8 cellular contexts compared by ENCODE assay signal in genomic region chr12:109098142-109098652, GRCh38. TPM values are rescaled to one million over a fixed set of nuclear protein-coding genes. Genes with fewer than 3 reads are reported as not detected.
A peak's percentile ranks its signal among the peaks of the same experiment; 100 is the strongest.
DNase-seq lines count a peak whose midpoint lies in the region; ATAC-seq, FAIRE-seq and TF ChIP-seq lines count a peak whose summit lies in the region.

No MANE protein-coding gene starts in this region.

- H3K4me2 ChIP-seq in GM12878 (ENCODE audit: control insufficient read depth, insufficient read depth) = peak overlapping the region; percentile 84

- H3K4me1 ChIP-seq in GM12878 (ENCODE audit: control insufficient read depth, insufficient read depth, low read length) = peaks cover 4% of the 10 kb centered on the region

- H3K27ac ChIP-seq in GM12878 (ENCODE audit: control insufficient read depth, insufficient read depth) = peak overlapping the region; percentile 30

- TF ChIP-seq RAD21 in GM12878 (IDR thresholded peaks at IDR 0.05; ENCODE audit: insufficient read depth, low read depth, low read length) = no peak

- TF ChIP-seq CTCF in GM12878 (IDR thresholded peaks at IDR 0.05 in 2 of 3, conservative IDR thresholded peaks at IDR 0.05 in 1 of 3; ENCODE audit: control insufficient read depth in 2 of 3, extremely low read depth in 1 of 3, insufficient read depth in 1 of 3, low read depth in 3 of 3, low read length in 3 of 3) = no peak

- RAD21 ChIA-PET in GM12878 (lab: Charles Lee; ENCODE audit: unreplicated experiment) = interaction anchor here (1.1 kb wide), 1 partner anchor 271 kb away, joined by 3 read pairs; no protein-coding TSS in a partner anchor

- H2AFZ ChIP-seq in GM12878 (ENCODE audit: control insufficient read depth, low read depth, low read length) = peak overlapping the region; percentile 86

- H3K79me2 ChIP-seq in GM12878 (ENCODE audit: control insufficient read depth, insufficient read depth, low read length) = peaks cover 15% of the 10 kb centered on the region

- peak overlapping the region; percentile 78 for H3K9ac ChIP-seq in GM12878 (ENCODE audit: control insufficient read depth, insufficient read depth, low read length)

- H4K20me1 ChIP-seq in GM12878 (ENCODE audit: control insufficient read depth, insufficient read depth) = no peaks in the 10 kb centered on the region

- TSS peak; percentile 67 for BruUV-seq in GM12878 (replicated peaks; lab: Mats Ljungman, UMichigan)

- TF ChIP-seq POLR2A in GM12878 (IDR thresholded peaks at IDR 0.05; ENCODE audit: low read depth, low read length) = no peak

- H3K9me3 ChIP-seq in GM12878 (replicated peaks; ENCODE audit: control insufficient read depth, insufficient read depth, low read length) = no peaks in the 10 kb centered on the region

- no peak for TF ChIP-seq EP300 in GM12878 (IDR thresholded peaks at IDR 0.05; ENCODE audit: borderline replicate concordance in 1 of 2, control insufficient read depth in 1 of 2, low read depth in 2 of 2, low read length in 2 of 2)

- CTCF ChIA-PET in GM12878 (lab: Yijun Ruan, JAX) = interaction anchor here (1.1 to 3.5 kb wide), 3 partner anchors 14 to 586 kb away, joined by 3 to 19 read pairs (median 3); no protein-coding TSS in a partner anchor

- peak; percentile 41 for ATAC-seq in GM21723 (IDR thresholded peaks at IDR 0.05; ENCODE audit: unreplicated experiment)
- ATAC-seq in GM12878 = peak; percentile 46
- peak; percentile 29 for ATAC-seq in stimulated activated effector memory CD8-positive, alpha-beta T cell treated with anti-CD3 and anti-CD28 coated beads, Interleukin-12 subunit alpha, Interleukin-12 subunit beta, amount 100 ng/mL, for 72 hours

- no peak for FAIRE-seq in GM12878 (lab: Jason Lieb, UNC)
- no peak for FAIRE-seq in urothelium cell line (lab: Jason Lieb, UNC)

- under 1% methylated on average over 36 of the region's 38 CpGs for WGBS in GM12878 (ENCODE audit: insufficient coverage, insufficient replicate concordance, low lambda C conversion rate, missing lambda C conversion rate)

- H3K4me3 ChIP-seq in GM08714 (ENCODE audit: low read length) (peak overlapping the region; percentile 87), GM12878 (peak overlapping the region; percentile 82)
- H3K4me3 ChIP-seq in Jurkat, Clone E6-1 (ENCODE audit: low read length) = peak overlapping the region; percentile 77

- DNase-seq in Jurkat, Clone E6-1 (ENCODE audit: low read depth, low spot score) = no peak
- DNase-seq in GM12878 (ENCODE audit: low read depth, low spot score) = no peak
- DNase-seq in iPS-NIHi11 (ENCODE audit: low spot score) = peak; percentile 77
- DNase-seq in stimulated activated effector memory CD8-positive, alpha-beta T cell treated with anti-CD3 and anti-CD28 coated beads, Interleukin-12 subunit alpha, Interleukin-12 subunit beta, amount 100 ng/mL, for 72 hours (ENCODE audit: low spot score in 2 of 2) = no peak
- no peak for DNase-seq in NCI-H2171 (lab: John Stamatoyannopoulos, UW)
- DNase-seq in urothelium cell line (ENCODE audit: low spot score) = no peak

- peak overlapping the region; percentile 94 for H3K27ac Mint-ChIP-seq in stimulated activated effector memory CD8-positive, alpha-beta T cell treated with anti-CD3 and anti-CD28 coated beads, Interleukin-12 subunit alpha, Interleukin-12 subunit beta, amount 100 ng/mL, for 72 hours

- H3K9me3 Mint-ChIP-seq in stimulated activated effector memory CD8-positive, alpha-beta T cell treated with anti-CD3 and anti-CD28 coated beads, Interleukin-12 subunit alpha, Interleukin-12 subunit beta, amount 100 ng/mL, for 72 hours = no peaks in the 10 kb centered on the region

- peaks cover 37% of the 10 kb centered on the region for H3K4me1 Mint-ChIP-seq in stimulated activated effector memory CD8-positive, alpha-beta T cell treated with anti-CD3 and anti-CD28 coated beads, Interleukin-12 subunit alpha, Interleukin-12 subunit beta, amount 100 ng/mL, for 72 hours

- peaks cover 64% of the 10 kb centered on the region for H3K36me3 Mint-ChIP-seq in stimulated activated effector memory CD8-positive, alpha-beta T cell treated with anti-CD3 and anti-CD28 coated beads, Interleukin-12 subunit alpha, Interleukin-12 subunit beta, amount 100 ng/mL, for 72 hours

- in situ Hi-C loops in GM12878 (cut with MboI) = loop anchor here (10.0 kb wide), 2 partner anchors 433 to 463 kb away; partner anchors contain the start of gene SELPLG

- peaks cover 3 to 5% of the 10 kb centered on the region in 2 experiments; a peak in 3 of 4 replicates for H3K36me3 ChIP-seq in GM12878 (ENCODE audit: control insufficient read depth in 2 of 2, insufficient read depth in 2 of 2, low read length in 1 of 2)

- intact Hi-C loops in GM12878 (cut with micrococcal nuclease; ENCODE audit: unreplicated experiment) = loop anchor here (10.0 kb wide), 1 partner anchor 463 kb away; the partner anchor contains the start of gene SELPLG

- H3K4me3 Mint-ChIP-seq in stimulated activated effector memory CD8-positive, alpha-beta T cell treated with anti-CD3 and anti-CD28 coated beads, Interleukin-12 subunit alpha, Interleukin-12 subunit beta, amount 100 ng/mL, for 72 hours = peak overlapping the region; percentile 82

- SMC1A ChIA-PET in GM12878 (lab: Charles Lee; ENCODE audit: uncharacterized antibody, unreplicated experiment) = interaction anchor here (0.6 to 1.2 kb wide), 3 partner anchors 13 to 147 kb away, joined by 3 to 4 read pairs (median 3); no protein-coding TSS in a partner anchor

- POLR2A ChIA-PET in GM12878 (lab: Charles Lee) = interaction anchor here (0.6 kb wide), 1 partner anchor 382 kb away, joined by 4 read pairs; no protein-coding TSS in a partner anchor

- H3K27me3 ChIP-seq in GM12878 (replicated peaks in 1 of 2; ENCODE audit: control insufficient read depth in 2 of 2, insufficient read depth in 2 of 2, low read length in 1 of 2) = no peaks in the 10 kb centered on the region

RNA-seq across cellular contexts. Expression of gene UNG, which starts 0.8 kb away (rescaled TPM):
- 102 TPM for polyA plus RNA-seq in Jurkat, Clone E6-1 (2012; ENCODE audit: insufficient read depth, insufficient read length)
- 11.8 and 12.6 TPM in 2 replicates for total RNA-seq in GM12878 (2013; cell fraction: nucleolus; rRNA removed)
- total RNA-seq in GM12878 (2014; rRNA removed) (31.4 and 34.6 TPM in 2 replicates), GM12878 (2014; rRNA removed; fragmentation: Illumina TruSeq; extraction: Trizol) (36.3 and 37.5 TPM in 2 replicates), GM12878 (2021) (62.8 and 63.4 TPM in 2 replicates)
- polyA plus RNA-seq in GM12878 (2011; ENCODE audit: low read depth) = 30.8 TPM
- polyA plus RNA-seq in GM12878 (2011; rRNA removed) (30.3 and 46.4 TPM in 2 replicates), GM12878 (2014; fragmentation: Illumina TruSeq; extraction: Trizol) (50.0 and 54.3 TPM in 2 replicates), GM12878 (2014; fragmentation: Nextera tagmentation; extraction: Ambion mirVana) (10 to 100 TPM in 1 of 2 experiments, 1 to 10 TPM in 1; 9.5 to 24.5 TPM), GM12878 (2014; rRNA removed) (52.8 and 59.8 TPM in 2 replicates), GM12878 (2016; fragmentation: Nextera tagmentation; extraction: Ambion mirVana) (10 to 100 TPM; 76.2 to 81.9 TPM)
- 37.2 and 38.3 TPM in 2 replicates for polyA plus RNA-seq in GM12878 (2011; cell fraction: cytosol; rRNA removed)
- polyA plus RNA-seq in GM12878 (2011; cell fraction: nucleus; rRNA removed) = 19.6 and 28.0 TPM in 2 replicates
- 32.6 and 34.4 TPM in 2 replicates for polyA plus RNA-seq in GM12878 (2012)
- polyA minus RNA-seq in GM12878 (2011; rRNA and poly(A)+ RNA removed) = 12.1 and 13.1 TPM in 2 replicates
- polyA minus RNA-seq in GM12878 (2011; cell fraction: cytosol; rRNA and poly(A)+ RNA removed) = 7.8 and 12.1 TPM in 2 replicates
- polyA minus RNA-seq in GM12878 (2011; cell fraction: nucleus; rRNA and poly(A)+ RNA removed) = 4.6 and 8.6 TPM in 2 replicates

RNA-seq across cellular contexts. Expression of gene ALKBH2, which starts 4.9 kb away (rescaled TPM):
- polyA plus RNA-seq in Jurkat, Clone E6-1 (2012; ENCODE audit: insufficient read depth, insufficient read length) = 82.9 TPM
- total RNA-seq in GM12878 (2013; cell fraction: nucleolus; rRNA removed) = 20.2 and 20.4 TPM in 2 replicates
- total RNA-seq in GM12878 (2014; rRNA removed) (40.3 and 40.4 TPM in 2 replicates), GM12878 (2014; rRNA removed; fragmentation: Illumina TruSeq; extraction: Trizol) (29.3 and 30.7 TPM in 2 replicates), GM12878 (2021) (26.4 and 28.9 TPM in 2 replicates)
- 22.2 TPM for polyA plus RNA-seq in GM12878 (2011; ENCODE audit: low read depth)
- polyA plus RNA-seq in GM12878 (2011; rRNA removed) (23.8 and 37.0 TPM in 2 replicates), GM12878 (2014; fragmentation: Illumina TruSeq; extraction: Trizol) (21.7 and 30.7 TPM in 2 replicates), GM12878 (2014; fragmentation: Nextera tagmentation; extraction: Ambion mirVana) (1 to 10 TPM; 5.6 to 8.8 TPM), GM12878 (2014; rRNA removed) (31.7 and 33.4 TPM in 2 replicates), GM12878 (2016; fragmentation: Nextera tagmentation; extraction: Ambion mirVana) (10 to 100 TPM; 32.8 to 36.7 TPM)
- polyA plus RNA-seq in GM12878 (2011; cell fraction: cytosol; rRNA removed) = 35.2 and 38.2 TPM in 2 replicates
- polyA plus RNA-seq in GM12878 (2011; cell fraction: nucleus; rRNA removed) = 28.9 and 35.6 TPM in 2 replicates
- 21.3 and 21.8 TPM in 2 replicates for polyA plus RNA-seq in GM12878 (2012)
- polyA minus RNA-seq in GM12878 (2011; rRNA and poly(A)+ RNA removed) = 12.7 and 16.7 TPM in 2 replicates
- 6.7 and 14.0 TPM in 2 replicates for polyA minus RNA-seq in GM12878 (2011; cell fraction: cytosol; rRNA and poly(A)+ RNA removed)
- 14.7 and 22.2 TPM in 2 replicates for polyA minus RNA-seq in GM12878 (2011; cell fraction: nucleus; rRNA and poly(A)+ RNA removed)

RNA-seq across cellular contexts. Expression of gene ACACB, which starts 18.2 kb away (rescaled TPM):
- polyA plus RNA-seq in Jurkat, Clone E6-1 (2012; ENCODE audit: insufficient read depth, insufficient read length) = 6.1 TPM
- total RNA-seq in GM12878 (2013; cell fraction: nucleolus; rRNA removed) = 1.7 and 3.6 TPM in 2 replicates
- total RNA-seq in GM12878 (2014; rRNA removed) (0.17 and 0.38 TPM in 2 replicates), GM12878 (2014; rRNA removed; fragmentation: Illumina TruSeq; extraction: Trizol) (0.14 and 0.36 TPM in 2 replicates), GM12878 (2021) (0.88 and 1.4 TPM in 2 replicates)
- polyA plus RNA-seq in GM12878 (2011; ENCODE audit: low read depth) = 0.62 TPM
- polyA plus RNA-seq in GM12878 (2011; rRNA removed) (0.19 and 0.35 TPM in 2 replicates), GM12878 (2014; fragmentation: Illumina TruSeq; extraction: Trizol) (0.06 and 0.41 TPM in 2 replicates), GM12878 (2014; fragmentation: Nextera tagmentation; extraction: Ambion mirVana) (under 1 TPM in 1 of 2 experiments, not detected in 1; 0.05 TPM), GM12878 (2014; rRNA removed) (0.55 and 1.9 TPM in 2 replicates), GM12878 (2016; fragmentation: Nextera tagmentation; extraction: Ambion mirVana) (under 1 TPM in 1 of 2 experiments, not detected in 1; 0.52 TPM)
- polyA plus RNA-seq in GM12878 (2011; cell fraction: cytosol; rRNA removed) = 0.39 and 0.48 TPM in 2 replicates
- 0.60 and 1.1 TPM in 2 replicates for polyA plus RNA-seq in GM12878 (2011; cell fraction: nucleus; rRNA removed)
- polyA plus RNA-seq in GM12878 (2012) = 1.2 and 1.5 TPM in 2 replicates
- polyA minus RNA-seq in GM12878 (2011; rRNA and poly(A)+ RNA removed) = 0.29 and 1.4 TPM in 2 replicates
- 0.53 TPM in 1 of 2 replicates, not detected in the other for polyA minus RNA-seq in GM12878 (2011; cell fraction: cytosol; rRNA and poly(A)+ RNA removed)
- polyA minus RNA-seq in GM12878 (2011; cell fraction: nucleus; rRNA and poly(A)+ RNA removed) = 0.24 and 2.3 TPM in 2 replicates

RNA-seq across cellular contexts. Expression of gene USP30, which starts 45.8 kb away (rescaled TPM):
- polyA plus RNA-seq in Jurkat, Clone E6-1 (2012; ENCODE audit: insufficient read depth, insufficient read length) = 9.3 TPM
- 15.6 and 18.6 TPM in 2 replicates for total RNA-seq in GM12878 (2013; cell fraction: nucleolus; rRNA removed)
- 4.5 and 5.5 TPM in 2 replicates for total RNA-seq in GM12878 (2014; rRNA removed)
- total RNA-seq in GM12878 (2014; rRNA removed; fragmentation: Illumina TruSeq; extraction: Trizol) = 2.8 and 3.4 TPM in 2 replicates
- total RNA-seq in GM12878 (2021) = 6.6 and 7.2 TPM in 2 replicates
- polyA plus RNA-seq in GM12878 (2011; ENCODE audit: low read depth) = 3.9 TPM
- polyA plus RNA-seq in GM12878 (2011; rRNA removed) = 15.5 and 16.2 TPM in 2 replicates
- polyA plus RNA-seq in GM12878 (2011; cell fraction: cytosol; rRNA removed) = 14.7 and 15.1 TPM in 2 replicates
- 16.3 and 24.8 TPM in 2 replicates for polyA plus RNA-seq in GM12878 (2011; cell fraction: nucleus; rRNA removed)
- polyA plus RNA-seq in GM12878 (2012) = 4.6 and 4.7 TPM in 2 replicates
- 6.3 and 7.4 TPM in 2 replicates for polyA plus RNA-seq in GM12878 (2014; fragmentation: Illumina TruSeq; extraction: Trizol)
- 1 to 10 TPM; 2.1 to 3.0 TPM for polyA plus RNA-seq in GM12878 (2014; fragmentation: Nextera tagmentation; extraction: Ambion mirVana)
- polyA plus RNA-seq in GM12878 (2014; rRNA removed) = 6.0 and 7.2 TPM in 2 replicates
- 1 to 10 TPM; 6.5 to 7.7 TPM for polyA plus RNA-seq in GM12878 (2016; fragmentation: Nextera tagmentation; extraction: Ambion mirVana)
- 26.6 and 28.8 TPM in 2 replicates for polyA minus RNA-seq in GM12878 (2011; rRNA and poly(A)+ RNA removed)
- polyA minus RNA-seq in GM12878 (2011; cell fraction: cytosol; rRNA and poly(A)+ RNA removed) = 6.3 and 12.2 TPM in 2 replicates
- polyA minus RNA-seq in GM12878 (2011; cell fraction: nucleus; rRNA and poly(A)+ RNA removed) = 4.4 and 7.0 TPM in 2 replicates
